1 cellular context compared by ENCODE assay signal in genomic region chr22:19855504-19856409, GRCh38.
TF ChIP-seq lines count a peak whose summit lies in the region.

No MANE protein-coding gene starts in this region.

TF ChIP-seq in HepG2, 621 proteins besides CTCF, POLR2A, EP300 and RAD21 (continued from another document and continues in another):
- no peak for TF ChIP-seq REL (CRISPR knock-in tag; conservative IDR thresholded peaks at IDR 0.05)
- TF ChIP-seq ZKSCAN8 (CRISPR knock-in tag; IDR thresholded peaks at IDR 0.05; ENCODE audit: borderline replicate concordance): no peak
- no peak for TF ChIP-seq HMGXB3 (CRISPR knock-in tag; IDR thresholded peaks at IDR 0.05; ENCODE audit: borderline replicate concordance)
- TF ChIP-seq ZSCAN5A (CRISPR knock-in tag; IDR thresholded peaks at IDR 0.05; ENCODE audit: borderline replicate concordance): peak; percentile 82; the same call in 1 of the 2 replicates
- TF ChIP-seq AGO2 (optimal IDR thresholded peaks at IDR 0.05; ENCODE audit: low read depth, low read length): peak; percentile 79
- TF ChIP-seq ZNF430 (CRISPR knock-in tag; IDR thresholded peaks at IDR 0.05): peak; percentile 25; the same call in 1 of the 2 replicates
- peak; percentile 35; the same call in 1 of the 2 replicates for TF ChIP-seq HDAC1 (CRISPR knock-in tag; IDR thresholded peaks at IDR 0.05)
- no peak for TF ChIP-seq MAF1 (CRISPR knock-in tag; IDR thresholded peaks at IDR 0.05; ENCODE audit: borderline replicate concordance)
- no peak for TF ChIP-seq ZHX2 (IDR thresholded peaks at IDR 0.05; ENCODE audit: low read depth)
- no peak for TF ChIP-seq ZHX2 (CRISPR knock-in tag; IDR thresholded peaks at IDR 0.05; ENCODE audit: borderline replicate concordance)
- no peak for TF ChIP-seq ZNF768 (CRISPR knock-in tag; IDR thresholded peaks at IDR 0.05)
- no peak for TF ChIP-seq KAT7 (CRISPR knock-in tag; IDR thresholded peaks at IDR 0.05; ENCODE audit: borderline replicate concordance)
- peak; percentile 82; the same call in 1 of the 2 replicates for TF ChIP-seq TRAFD1 (CRISPR knock-in tag; IDR thresholded peaks at IDR 0.05; ENCODE audit: borderline replicate concordance)
- TF ChIP-seq MYPOP (CRISPR knock-in tag; IDR thresholded peaks at IDR 0.05): no peak
- no peak for TF ChIP-seq SRF (IDR thresholded peaks at IDR 0.05; ENCODE audit: low read depth, low read length)
- TF ChIP-seq CAMTA2 (CRISPR knock-in tag; IDR thresholded peaks at IDR 0.05; ENCODE audit: borderline replicate concordance): no peak
- TF ChIP-seq SSRP1 (CRISPR knock-in tag; IDR thresholded peaks at IDR 0.05): no peak
- TF ChIP-seq CREM (IDR thresholded peaks at IDR 0.05): peak; percentile 62
- no peak for TF ChIP-seq CREM (CRISPR knock-in tag; IDR thresholded peaks at IDR 0.05)
- peak; percentile 92 for TF ChIP-seq NAIF1 (CRISPR knock-in tag; IDR thresholded peaks at IDR 0.05; ENCODE audit: borderline replicate concordance)
- TF ChIP-seq CEBPB (IDR thresholded peaks at IDR 0.05; ENCODE audit: borderline replicate concordance, low read depth, low read length): no peak
- no peak for TF ChIP-seq ZNF432 (CRISPR knock-in tag; IDR thresholded peaks at IDR 0.05; ENCODE audit: borderline replicate concordance)
- TF ChIP-seq REXO4 (CRISPR knock-in tag; IDR thresholded peaks at IDR 0.05; ENCODE audit: borderline replicate concordance): no peak
- 0 out of 2 replicates have a peak, but pooled peaks have one; percentile 59 for TF ChIP-seq HNRNPL (IDR thresholded peaks at IDR 0.05; ENCODE audit: low read depth, low read length)
- TF ChIP-seq ZNF264 (CRISPR knock-in tag; IDR thresholded peaks at IDR 0.05): no peak
- peak; percentile 70 for TF ChIP-seq TAF1 (CRISPR knock-in tag; IDR thresholded peaks at IDR 0.05)
- TF ChIP-seq ZFP90 (CRISPR knock-in tag; IDR thresholded peaks at IDR 0.05; ENCODE audit: borderline replicate concordance): no peak
- TF ChIP-seq SCMH1 (CRISPR knock-in tag; IDR thresholded peaks at IDR 0.05; ENCODE audit: borderline replicate concordance): no peak
- 0 out of 2 replicates have a peak, but pooled peaks have one; percentile 38 for TF ChIP-seq RCOR2 (CRISPR knock-in tag; IDR thresholded peaks at IDR 0.05)
- TF ChIP-seq HES4 (CRISPR knock-in tag; IDR thresholded peaks at IDR 0.05; ENCODE audit: borderline replicate concordance): no peak; the same call in 1 of the 2 replicates
- peak; percentile 39; the same call in 1 of the 2 replicates for TF ChIP-seq MYC (CRISPR knock-in tag; IDR thresholded peaks at IDR 0.05; ENCODE audit: borderline replicate concordance)
- TF ChIP-seq GABPA (IDR thresholded peaks at IDR 0.05; ENCODE audit: low read depth, low read length): peak; percentile 42
- peak; percentile 76 for TF ChIP-seq GABPA (CRISPR knock-in tag; IDR thresholded peaks at IDR 0.05; ENCODE audit: low read depth)
- peak; percentile 77; the same call in 1 of the 2 replicates for TF ChIP-seq TBX2 (CRISPR knock-in tag; IDR thresholded peaks at IDR 0.05; ENCODE audit: borderline replicate concordance)
- no peak for TF ChIP-seq ZNF335 (CRISPR knock-in tag; IDR thresholded peaks at IDR 0.05)
- TF ChIP-seq ZNF235 (CRISPR knock-in tag; IDR thresholded peaks at IDR 0.05; ENCODE audit: borderline replicate concordance): no peak
- TF ChIP-seq MED13 (CRISPR knock-in tag; IDR thresholded peaks at IDR 0.05): no peak
- no peak for TF ChIP-seq ZFAT (CRISPR knock-in tag; conservative IDR thresholded peaks at IDR 0.05)
- no peak for TF ChIP-seq PBX3 (CRISPR knock-in tag; IDR thresholded peaks at IDR 0.05; ENCODE audit: borderline replicate concordance)
- no peak; the same call in 1 of the 2 replicates for TF ChIP-seq ZNF788 (CRISPR knock-in tag; IDR thresholded peaks at IDR 0.05; ENCODE audit: borderline replicate concordance)
- TF ChIP-seq GMEB1 (CRISPR knock-in tag; IDR thresholded peaks at IDR 0.05; ENCODE audit: borderline replicate concordance): no peak
- TF ChIP-seq ARNT2 (CRISPR knock-in tag; IDR thresholded peaks at IDR 0.05; ENCODE audit: low read depth): no peak
- peak; percentile 72 for TF ChIP-seq CREB1 (IDR thresholded peaks at IDR 0.05)
- no peak for TF ChIP-seq CREB1 (CRISPR knock-in tag; IDR thresholded peaks at IDR 0.05)
- TF ChIP-seq ZNF672 (CRISPR knock-in tag; IDR thresholded peaks at IDR 0.05): no peak
- 0 out of 2 replicates have a peak, but pooled peaks have one; percentile 8 for TF ChIP-seq ATF1 (CRISPR knock-in tag; IDR thresholded peaks at IDR 0.05)
- TF ChIP-seq ETV5 (CRISPR knock-in tag; IDR thresholded peaks at IDR 0.05; ENCODE audit: borderline replicate concordance): peak; percentile 60; the same call in 1 of the 2 replicates
- TF ChIP-seq ZNF737 (CRISPR knock-in tag; IDR thresholded peaks at IDR 0.05; ENCODE audit: borderline replicate concordance): no peak
- no peak; the same call in none of the 2 replicates for TF ChIP-seq ZNF839 (CRISPR knock-in tag; IDR thresholded peaks at IDR 0.05; ENCODE audit: borderline replicate concordance)
- no peak for TF ChIP-seq MTF2 (CRISPR knock-in tag; IDR thresholded peaks at IDR 0.05; ENCODE audit: borderline replicate concordance)
- no peak for TF ChIP-seq ZNF34 (CRISPR knock-in tag; IDR thresholded peaks at IDR 0.05; ENCODE audit: borderline replicate concordance)
